In the genomic region with DNA sequence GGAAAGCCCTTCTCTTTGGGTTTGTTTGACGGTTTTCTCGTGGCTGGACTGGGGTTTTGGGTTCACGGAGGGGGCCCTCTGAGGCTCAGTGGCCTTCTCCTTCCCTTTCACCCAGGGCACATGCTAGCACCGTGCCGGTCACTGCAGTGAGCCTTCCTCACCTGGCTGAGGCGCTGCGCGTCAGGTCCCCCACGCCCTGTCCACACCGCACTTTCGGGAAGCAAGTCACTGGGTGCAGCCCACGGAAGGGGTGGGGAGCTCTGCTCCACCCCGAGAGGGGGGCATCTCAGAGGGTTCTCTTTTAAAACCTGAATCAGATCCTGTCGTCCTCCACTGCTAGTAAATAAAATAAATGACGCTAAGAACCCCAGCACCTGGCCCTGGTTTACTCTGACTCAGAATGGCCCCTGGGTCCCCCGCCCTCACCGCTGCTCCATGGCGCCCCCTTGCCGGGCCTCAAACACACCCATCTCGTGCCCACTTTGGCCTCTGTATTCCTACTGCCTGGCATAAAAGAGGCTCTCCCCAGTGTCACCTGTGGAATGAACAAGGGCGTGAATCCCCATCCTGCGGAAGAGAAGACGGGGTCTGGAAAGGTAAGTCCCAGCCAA, we compare ENCODE assay signal across 7 cellular contexts. TPM values are rescaled to one million over a fixed set of nuclear protein-coding genes. Genes with fewer than 3 reads are reported as not detected.
"Had no signal": no experiment of that assay in that cellular context is flagged by ENCODE, and none has a peak within 500 bp of the region (broad histone marks: within the 10 kb centered on the region; RNA-seq: fewer than 3 reads in every experiment).

No MANE protein-coding gene starts in this region.

RNA-seq across cellular contexts. Expression of a gene that starts 2.3 kb away (rescaled TPM):
- total RNA-seq: activated CD4-positive, alpha-beta T cell treated with anti-CD3 and anti-CD28 coated beads, Interleukin-2, amount 10 ng/mL, durations not matched to agents 7 days and 5 days; left lobe of liver; progenitor cell of endocrine pancreas; skeletal muscle tissue; T-helper 1 cell treated with Interleukin-12 subunit alpha and Interleukin-12 subunit beta and Interleukin-4 antibody, amounts not matched to agents 30 ng/mL and 1 ng/mL, for 36 hours had no signal
- polyA plus RNA-seq: neural cell had no signal

RNA-seq across cellular contexts. Expression of a gene that starts 15.2 kb away (rescaled TPM):
- total RNA-seq: glomerular endothelial cell had no signal
